16 cellular contexts compared by ENCODE assay signal in genomic region chr4:139027771-139028170, GRCh38. TPM values are rescaled to one million over a fixed set of nuclear protein-coding genes. Genes with fewer than 3 reads are reported as not detected.
DNase-seq lines count a peak whose midpoint lies in the region; ATAC-seq, FAIRE-seq and TF ChIP-seq lines count a peak whose summit lies in the region.
"Had no signal": no experiment of that assay in that cellular context is flagged by ENCODE, and none has a peak within 500 bp of the region (broad histone marks: within the 10 kb centered on the region; RNA-seq: fewer than 3 reads in every experiment).

No MANE protein-coding gene starts in this region.

- ATAC-seq in pancreas: peak; percentile 29 to 33 (median 30)
- ATAC-seq: activated naive CD4-positive, alpha-beta T cell treated with anti-CD3 and anti-CD28 coated beads, Interleukin-2, amount 50 U/mL, for 72 hours had no signal

- H3K14ac ChIP-seq in H9 (ENCODE audit: insufficient read depth, low read length): no peak overlapping the region

- intact Hi-C loops in pancreas (cut with DNase I): no loop called here

- H4K5ac ChIP-seq in H9 (ENCODE audit: insufficient read length, low read depth, low read length): no peak overlapping the region

- FAIRE-seq in pancreas (lab: Jason Lieb, UNC): no peak

- H2BK20ac ChIP-seq in H9 (ENCODE audit: low read depth, low read length, poor library complexity, severe bottlenecking): no peak overlapping the region

- no peak overlapping the region for H3K27ac ChIP-seq in H9 (ENCODE audit: insufficient read length, low read depth, low read length)
- peak overlapping the region; percentile 90 for H3K27ac ChIP-seq in angular gyrus (ENCODE audit: low read depth, low read length)
- peak overlapping the region; percentile 22 to 70 (median 38) for H3K27ac ChIP-seq in pancreas
- H3K27ac ChIP-seq: foreskin keratinocyte had no signal

- H3K9me3 ChIP-seq in H9 (ENCODE audit: control insufficient read depth, low read depth, low read length) (no peaks in the 10 kb centered on the region), pancreas (no peaks in the 10 kb centered on the region)
- H3K9me3 ChIP-seq: BE2C had no signal

- H3K18ac ChIP-seq in H9 (ENCODE audit: insufficient read length, low read depth, low read length): no peak overlapping the region

- peaks cover under 1% of the 10 kb centered on the region for H3K79me1 ChIP-seq in H9 (ENCODE audit: insufficient read depth, low read depth, low read length, poor library complexity, severe bottlenecking)

- no peaks in the 10 kb centered on the region for H3K36me3 ChIP-seq in pancreas

- H2BK5ac ChIP-seq in H9 (ENCODE audit: insufficient read length, low read length): no peak overlapping the region

- H3T11ph ChIP-seq in H9 (ENCODE audit: low read length): no peak overlapping the region

- H3K4me2 ChIP-seq in H9 (ENCODE audit: insufficient read depth, insufficient read length, low read length): no peak overlapping the region

- TF ChIP-seq CTCF in H9 (conservative IDR thresholded peaks at IDR 0.05): no peak
- TF ChIP-seq CTCF in glutamatergic neuron (IDR thresholded peaks at IDR 0.05; ENCODE audit: partially characterized antibody, unreplicated experiment): no peak
- no peak for TF ChIP-seq CTCF in pancreas (IDR thresholded peaks at IDR 0.05)

- H3K4me1 Mint-ChIP-seq in H9: peaks cover 32 to 37% of the 10 kb centered on the region in 2 experiments
- H3K4me1 Mint-ChIP-seq in glutamatergic neuron (ENCODE audit: low read depth, unreplicated experiment): peaks cover 21% of the 10 kb centered on the region

- no CpG with 5 or more reads among the region's 5 CpGs for WGBS in H9 (ENCODE audit: extremely low coverage, insufficient read length, low lambda C conversion rate)
- 61 to 74% methylated on average over 5 of the region's 5 CpGs for WGBS in pancreas, 2 donors

- H3K4ac ChIP-seq in H9 (ENCODE audit: low read depth, low read length): no peak overlapping the region

- H2AFZ ChIP-seq in H9 (ENCODE audit: low read length): no peak overlapping the region

- no peak overlapping the region for H2BK12ac ChIP-seq in H9 (ENCODE audit: insufficient read length, low read depth, low read length)

- peaks cover 10 to 28% (median 24%) of the 10 kb centered on the region in 3 experiments for H3K36me3 Mint-ChIP-seq in H9 (ENCODE audit: insufficient read depth in 1 of 3, low read depth in 3 of 3)
- no peaks in the 10 kb centered on the region for H3K36me3 Mint-ChIP-seq in glutamatergic neuron (ENCODE audit: unreplicated experiment)

- H3K27me3 Mint-ChIP-seq in H9 (ENCODE audit: low read depth): no peaks in the 10 kb centered on the region
- no peaks in the 10 kb centered on the region for H3K27me3 Mint-ChIP-seq in glutamatergic neuron (ENCODE audit: unreplicated experiment)
- H3K27me3 Mint-ChIP-seq: activated CD4-positive, alpha-beta memory T cell treated with anti-CD3 and anti-CD28 coated beads for 36 hours had no signal

- no peak overlapping the region for H4K91ac ChIP-seq in H9 (ENCODE audit: insufficient read length, low read depth, low read length)

- no peak overlapping the region for H3K9ac ChIP-seq in H9 (ENCODE audit: extremely low read depth, insufficient read length, low read length)

- H4K20me1 ChIP-seq in H9 (ENCODE audit: control insufficient read depth, insufficient read depth, insufficient read length): no peaks in the 10 kb centered on the region

- no peaks in the 10 kb centered on the region for H3K27me3 ChIP-seq in H9 (ENCODE audit: insufficient read depth, low read length)
- no peaks in the 10 kb centered on the region for H3K27me3 ChIP-seq in pancreas
- H3K27me3 ChIP-seq: BE2C, foreskin keratinocyte had no signal

- no peaks in the 10 kb centered on the region for H3K23me2 ChIP-seq in H9 (ENCODE audit: insufficient read length, low read depth, low read length, poor library complexity, severe bottlenecking)

- DNase-seq in H9: no peak
- DNase-seq in glutamatergic neuron: no peak
- no peak for DNase-seq in pancreas
- DNase-seq in NCI-H128 (lab: John Stamatoyannopoulos, UW; ENCODE audit: unreplicated experiment): no peak
- DNase-seq in 8988T: no peak
- no peak for DNase-seq in middle frontal gyrus (ENCODE audit: extremely low spot score, low spot score)
- DNase-seq in GM19240 (ENCODE audit: insufficient read length, low spot score): no peak
- DNase-seq: activated CD4-positive, alpha-beta memory T cell treated with anti-CD3 and anti-CD28 coated beads for 36 hours; activated T-cell treated with anti-CD3 and anti-CD28 coated beads, Interleukin-2, amount 50 U/mL, for 48 hours; foreskin keratinocyte; mammary epithelial cell; NCI-H187 treated with DMSO at 0.1 percent for 48 hours; NCI-H526 had no signal

- no peak overlapping the region for H3K56ac ChIP-seq in H9 (ENCODE audit: insufficient read length, low read depth, low read length)

- H3K27ac Mint-ChIP-seq in H9 (peak overlapping the region in 2 of 3 experiments; percentile 55 to 58; a peak in 4 of 7 replicates), glutamatergic neuron (ENCODE audit: unreplicated experiment) (peak overlapping the region; percentile 52)
- H3K27ac Mint-ChIP-seq: activated CD4-positive, alpha-beta memory T cell treated with anti-CD3 and anti-CD28 coated beads for 36 hours had no signal

- H2AK5ac ChIP-seq in H9 (ENCODE audit: insufficient read length, low read length): no peak overlapping the region

- peak overlapping the region in 1 of 4 donors; percentile 4 for H3K4me3 ChIP-seq in pancreas

- H3K4me1 ChIP-seq in H9 (ENCODE audit: insufficient read depth, low read length) (no peaks in the 10 kb centered on the region), pancreas (peaks cover 9 to 11% (median 9%) of the 10 kb centered on the region in 3 donors)
- H3K4me1 ChIP-seq: foreskin keratinocyte had no signal

- no peak overlapping the region for H2BK120ac ChIP-seq in H9 (ENCODE audit: low read depth, low read length, poor library complexity, severe bottlenecking)

- H2BK15ac ChIP-seq in H9 (ENCODE audit: low read depth, low read length): no peak overlapping the region

- H3K79me2 ChIP-seq in H9 (ENCODE audit: insufficient read depth, low read length): peaks cover 60% of the 10 kb centered on the region

- no peak overlapping the region for H3K4me3 Mint-ChIP-seq in H9
- no peak overlapping the region for H3K4me3 Mint-ChIP-seq in glutamatergic neuron (ENCODE audit: unreplicated experiment)
- H3K4me3 Mint-ChIP-seq: activated CD4-positive, alpha-beta memory T cell treated with anti-CD3 and anti-CD28 coated beads for 36 hours had no signal

- H3K9me3 Mint-ChIP-seq in H9 (no peaks in the 10 kb centered on the region), glutamatergic neuron (ENCODE audit: unreplicated experiment) (no peaks in the 10 kb centered on the region)
- H3K9me3 Mint-ChIP-seq: activated CD4-positive, alpha-beta memory T cell treated with anti-CD3 and anti-CD28 coated beads for 36 hours; activated naive CD4-positive, alpha-beta T cell treated with anti-CD3 and anti-CD28 coated beads, Interleukin-2, amount 50 U/mL, for 72 hours had no signal

- no peak overlapping the region for H3K23ac ChIP-seq in H9 (ENCODE audit: insufficient read length, low read depth, low read length)

- H4K8ac ChIP-seq in H9 (replicated peaks; ENCODE audit: insufficient read length, low read depth, low read length): no peak overlapping the region

RNA-seq across cellular contexts. Expression of gene NOCT, which starts 12.2 kb away (rescaled TPM):
- 36.3 and 37.3 TPM in 2 replicates for total RNA-seq in H9 (2021)
- 39.1 TPM for total RNA-seq in glutamatergic neuron (ENCODE audit: unreplicated experiment)
- 1 to 10 TPM; 2.0 to 4.4 (median 3.3) TPM for total RNA-seq in pancreas
- 1 to 10 TPM; 1.6 to 3.0 TPM for polyA plus RNA-seq in pancreas
